ENCODE assay signal across 22 cellular contexts in genomic region chr18:32906506-32907214, GRCh38.
DNase-seq lines count a peak whose midpoint lies in the region; ATAC-seq and TF ChIP-seq lines count a peak whose summit lies in the region.
"Had no signal": no experiment of that assay in that cellular context is flagged by ENCODE, and none has a peak within 500 bp of the region (broad histone marks: within the 10 kb centered on the region; RNA-seq: fewer than 3 reads in every experiment).

No MANE protein-coding gene starts in this region.

- no peak overlapping the region for H3K9ac ChIP-seq in SU-DHL-6 (ENCODE audit: low read length)
- H3K9ac ChIP-seq: GM23248 had no signal

- TF ChIP-seq POLR2A in breast epithelium (IDR thresholded peaks at IDR 0.05): no peak

- no peak overlapping the region for H3K4me3 Mint-ChIP-seq in MCF 10A (ENCODE audit: unreplicated experiment)
- no peak overlapping the region for H3K4me3 Mint-ChIP-seq in naive thymus-derived CD8-positive, alpha-beta T cell
- H3K4me3 Mint-ChIP-seq: activated T-helper 1 cell treated with anti-CD3 and anti-CD28 coated beads, Interleukin-12 subunit alpha, Interleukin-12 subunit beta, Interleukin-2, Interleukin-4 antibody, amounts not matched to agents 30 ng/mL and 10 ng/mL and 1 ng/mL, durations not matched to agents 14 hours and 24 hours and 36 hours; CD8-positive, alpha-beta T cell; endodermal cell; neural crest cell; T-cell had no signal

- H3K9me2 ChIP-seq in SU-DHL-6 (replicated peaks; ENCODE audit: insufficient read depth, low read length): no peaks in the 10 kb centered on the region

- H3F3A ChIP-seq in SU-DHL-6 (ENCODE audit: insufficient read depth): no peaks in the 10 kb centered on the region

- H3K9me3 ChIP-seq in breast epithelium (no peaks in the 10 kb centered on the region), SU-DHL-6 (ENCODE audit: insufficient read depth, low read length) (no peaks in the 10 kb centered on the region)
- H3K9me3 ChIP-seq: A549, adrenal gland, gastrocnemius medialis, upper lobe of left lung had no signal

- DNase-seq in MCF 10A (ENCODE audit: unreplicated experiment): peak; percentile 38
- no peak for DNase-seq in breast epithelium (ENCODE audit: low spot score in 2 of 2)
- peak; percentile 68 to 69 for DNase-seq in foreskin keratinocyte
- DNase-seq in naive thymus-derived CD8-positive, alpha-beta T cell: no peak
- DNase-seq in NCI-H128 (lab: John Stamatoyannopoulos, UW; ENCODE audit: unreplicated experiment): no peak
- DNase-seq in NCI-H2029 (lab: John Stamatoyannopoulos, UW): no peak
- DNase-seq: adrenal gland; CD8-positive, alpha-beta T cell; endodermal cell; gastrocnemius medialis; GM23248; NCI-H2029 treated with DMSO at 0.1 percent for 48 hours; NCI-H524 treated with DMSO at 0.1 percent for 48 hours; stimulated activated CD4-positive, alpha-beta T cell treated with anti-CD3 and anti-CD28 coated beads, Interleukin-12 subunit alpha, Interleukin-12 subunit beta, amount 100 ng/mL, for 4 hours; stimulated activated naive CD4-positive, alpha-beta T cell treated with Interleukin-2 at 50 U/mL for 16 hours; T-cell; upper lobe of left lung had no signal

- TF ChIP-seq CTCF in MCF 10A (IDR thresholded peaks at IDR 0.05; ENCODE audit: unreplicated experiment): no peak
- TF ChIP-seq CTCF in breast epithelium (IDR thresholded peaks at IDR 0.05): no peak
- TF ChIP-seq CTCF in SU-DHL-6 (IDR thresholded peaks at IDR 0.05; ENCODE audit: insufficient read depth, low read length, poor library complexity, severe bottlenecking): no peak
- no peak for TF ChIP-seq CTCF in foreskin keratinocyte (conservative IDR thresholded peaks at IDR 0.05)

- no peak overlapping the region for H3K4me2 ChIP-seq in SU-DHL-6 (ENCODE audit: low read depth, low read length, poor library complexity, severe bottlenecking)
- H3K4me2 ChIP-seq: A549 had no signal

- no peaks in the 10 kb centered on the region for H3K9me3 Mint-ChIP-seq in MCF 10A (ENCODE audit: unreplicated experiment)
- H3K9me3 Mint-ChIP-seq in naive thymus-derived CD8-positive, alpha-beta T cell: peaks cover 0 to 22% (median 4%) of the 10 kb centered on the region in 9 donors
- H3K9me3 Mint-ChIP-seq: activated T-helper 1 cell treated with anti-CD3 and anti-CD28 coated beads, Interleukin-12 subunit alpha, Interleukin-12 subunit beta, Interleukin-2, Interleukin-4 antibody, amounts not matched to agents 30 ng/mL and 10 ng/mL and 1 ng/mL, durations not matched to agents 14 hours and 24 hours and 36 hours; endodermal cell had no signal

- no peaks in the 10 kb centered on the region for H4K20me1 ChIP-seq in SU-DHL-6 (ENCODE audit: low read depth, low read length)

- no peak overlapping the region for H3K4me3 ChIP-seq in breast epithelium
- H3K4me3 ChIP-seq in SU-DHL-6 (ENCODE audit: insufficient read depth, low read length, poor library complexity, severe bottlenecking): no peak overlapping the region
- H3K4me3 ChIP-seq: A549, adrenal gland, gastrocnemius medialis, GM23248, upper lobe of left lung had no signal

- ATAC-seq in foreskin keratinocyte (peak; percentile 87), GM21423 (IDR thresholded peaks at IDR 0.05; ENCODE audit: unreplicated experiment) (no peak)
- ATAC-seq in naive thymus-derived CD8-positive, alpha-beta T cell: no peak
- ATAC-seq: A549; CD8-positive, alpha-beta T cell; gastrocnemius medialis; T-cell had no signal

- H3K27ac Mint-ChIP-seq in MCF 10A (ENCODE audit: low read depth, unreplicated experiment): no peak overlapping the region
- no peak overlapping the region for H3K27ac Mint-ChIP-seq in naive thymus-derived CD8-positive, alpha-beta T cell
- H3K27ac Mint-ChIP-seq: activated T-helper 1 cell treated with anti-CD3 and anti-CD28 coated beads, Interleukin-12 subunit alpha, Interleukin-12 subunit beta, Interleukin-2, Interleukin-4 antibody, amounts not matched to agents 30 ng/mL and 10 ng/mL and 1 ng/mL, durations not matched to agents 14 hours and 24 hours and 36 hours; CD8-positive, alpha-beta T cell; endodermal cell; T-cell had no signal

- H3K4me1 ChIP-seq in breast epithelium (no peaks in the 10 kb centered on the region), foreskin keratinocyte (no peaks in the 10 kb centered on the region)
- H3K4me1 ChIP-seq: A549, adrenal gland, gastrocnemius medialis, upper lobe of left lung had no signal

- H3K27me3 Mint-ChIP-seq in MCF 10A (ENCODE audit: insufficient read depth, unreplicated experiment): no peaks in the 10 kb centered on the region
- no peaks in the 10 kb centered on the region for H3K27me3 Mint-ChIP-seq in naive thymus-derived CD8-positive, alpha-beta T cell
- H3K27me3 Mint-ChIP-seq: T-cell had no signal

- H3K36me3 ChIP-seq in breast epithelium (no peaks in the 10 kb centered on the region), SU-DHL-6 (ENCODE audit: low read length) (no peaks in the 10 kb centered on the region)
- H3K36me3 ChIP-seq: adrenal gland, gastrocnemius medialis, upper lobe of left lung had no signal

- H2AFZ ChIP-seq in SU-DHL-6 (ENCODE audit: low read depth, low read length, severe bottlenecking): peak overlapping the region; percentile 82
- H2AFZ ChIP-seq: GM23248 had no signal

- H3K79me2 ChIP-seq in SU-DHL-6 (ENCODE audit: insufficient read depth, low read length): no peaks in the 10 kb centered on the region

- intact Hi-C loops in MCF 10A (cut with micrococcal nuclease): no loop called here
- intact Hi-C loops in breast epithelium (cut with DNase I; ENCODE audit: low total_unique reads): no loop called here

- H3K4me1 Mint-ChIP-seq in MCF 10A (ENCODE audit: insufficient read depth, unreplicated experiment): peaks cover 20% of the 10 kb centered on the region
- H3K4me1 Mint-ChIP-seq in naive thymus-derived CD8-positive, alpha-beta T cell: peaks cover 0 to 25% (median 0%) of the 10 kb centered on the region in 4 donors
- H3K4me1 Mint-ChIP-seq: T-cell had no signal

- H3K36me3 Mint-ChIP-seq in MCF 10A (ENCODE audit: insufficient read depth, unreplicated experiment): no peaks in the 10 kb centered on the region
- no peaks in the 10 kb centered on the region for H3K36me3 Mint-ChIP-seq in naive thymus-derived CD8-positive, alpha-beta T cell
- H3K36me3 Mint-ChIP-seq: CD8-positive, alpha-beta T cell; T-cell had no signal

- H3K27me3 ChIP-seq in breast epithelium (no peaks in the 10 kb centered on the region), SU-DHL-6 (ENCODE audit: low read length) (no peaks in the 10 kb centered on the region), foreskin keratinocyte (no peaks in the 10 kb centered on the region)
- H3K27me3 ChIP-seq: adrenal gland, gastrocnemius medialis, upper lobe of left lung had no signal

- POLR2A ChIA-PET in MCF 10A (lab: Yijun Ruan, JAX): interaction anchor here (0.7 kb wide), 1 partner anchor 17 kb away, joined by 3 read pairs; no protein-coding TSS in a partner anchor
- POLR2A ChIA-PET in naive thymus-derived CD8-positive, alpha-beta T cell (lab: Charles Lee): no interaction called here

- BruUV-seq in MCF 10A (replicated peaks; lab: Mats Ljungman, UMichigan): no TSS peak

- CTCF ChIA-PET in MCF 10A (lab: Yijun Ruan, JAX): no interaction called here

- H3K27ac ChIP-seq in breast epithelium (no peak overlapping the region), SU-DHL-6 (ENCODE audit: low read depth, low read length) (no peak overlapping the region), foreskin keratinocyte (no peak overlapping the region)
- H3K27ac ChIP-seq: A549, adrenal gland, gastrocnemius medialis, GM23248, upper lobe of left lung had no signal

Comparison
In these comparisons a context has a peak if more than half of its experiments do, and no peak if none do; other contexts are left out.
1. DNase-seq: peak in MCF 10A (single experiment) and foreskin keratinocyte (2 of 2); none in breast epithelium (0 of 2), naive thymus-derived CD8-positive, alpha-beta T cell (0 of 10), NCI-H128 (single experiment) and NCI-H2029 (single experiment).